ENCODE assay signal across 8 cellular contexts in the genomic region with DNA sequence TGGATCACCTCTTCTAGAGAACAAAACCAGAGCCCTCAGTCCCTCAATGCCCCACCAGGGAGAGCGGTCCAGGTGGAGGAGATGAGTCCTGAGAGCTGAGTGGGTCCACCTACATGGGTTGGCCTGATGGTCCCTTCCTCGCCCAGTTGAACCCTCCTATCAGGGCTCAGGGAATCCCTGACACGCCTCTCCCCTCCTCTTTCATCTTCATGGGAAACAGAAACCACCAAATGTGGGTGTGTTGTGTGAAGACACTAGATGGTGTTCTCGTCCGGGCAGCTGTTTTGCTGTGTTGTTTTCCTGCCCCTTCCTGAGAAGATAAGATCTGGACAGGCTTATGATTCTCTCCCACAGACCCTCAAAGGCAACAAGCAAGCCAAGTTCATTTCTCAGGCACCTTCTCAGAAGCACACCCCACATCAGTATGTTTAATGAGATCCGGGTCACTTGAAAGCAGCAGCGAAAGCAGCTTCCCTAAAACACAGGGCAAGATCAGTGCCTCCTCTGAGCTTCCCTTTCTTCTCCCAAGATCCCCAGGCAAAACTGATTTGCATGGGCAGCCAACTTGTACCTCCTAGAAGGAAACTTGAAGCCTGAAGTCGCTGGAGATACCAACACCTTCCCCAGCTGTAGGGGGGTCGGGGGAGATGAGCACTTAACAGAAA.
A peak's percentile ranks its signal among the peaks of the same experiment; 100 is the strongest.
DNase-seq lines count a peak whose midpoint lies in the region; ATAC-seq and TF ChIP-seq lines count a peak whose summit lies in the region.

No MANE protein-coding gene starts in this region.

- DNase-seq in stimulated activated CD4-positive, alpha-beta T cell treated with anti-CD3 and anti-CD28 coated beads, Interleukin-4, amount 100 ng/mL, for 24 hours, result peak; percentile 11
- no peak for DNase-seq in stimulated activated CD4-positive, alpha-beta T cell treated with anti-CD3 and anti-CD28 coated beads, Interleukin-12 subunit alpha, Interleukin-12 subunit beta, amount 100 ng/mL, for 4 hours
- DNase-seq in NCI-H2196 treated with DMSO at 0.1 percent for 48 hours (lab: John Stamatoyannopoulos, UW; ENCODE audit: unreplicated experiment) (no peak), NCI-H82 treated with DMSO at 0.1 percent for 48 hours (lab: John Stamatoyannopoulos, UW; ENCODE audit: unreplicated experiment) (no peak), NCI-H526 (lab: John Stamatoyannopoulos, UW) (no peak), NCI-H510A treated with DMSO at 0.1 percent for 48 hours (lab: John Stamatoyannopoulos, UW) (no peak)

- TF ChIP-seq POLR2A in Raji (IDR thresholded peaks at IDR 0.05; ENCODE audit: insufficient read depth, low read depth, low read length), result peak; percentile 42

- peak; percentile 28 for ATAC-seq in HG02678 (IDR thresholded peaks at IDR 0.05; ENCODE audit: unreplicated experiment)
